Comparison of ENCODE assay signal across 17 cellular contexts in the genomic region with DNA sequence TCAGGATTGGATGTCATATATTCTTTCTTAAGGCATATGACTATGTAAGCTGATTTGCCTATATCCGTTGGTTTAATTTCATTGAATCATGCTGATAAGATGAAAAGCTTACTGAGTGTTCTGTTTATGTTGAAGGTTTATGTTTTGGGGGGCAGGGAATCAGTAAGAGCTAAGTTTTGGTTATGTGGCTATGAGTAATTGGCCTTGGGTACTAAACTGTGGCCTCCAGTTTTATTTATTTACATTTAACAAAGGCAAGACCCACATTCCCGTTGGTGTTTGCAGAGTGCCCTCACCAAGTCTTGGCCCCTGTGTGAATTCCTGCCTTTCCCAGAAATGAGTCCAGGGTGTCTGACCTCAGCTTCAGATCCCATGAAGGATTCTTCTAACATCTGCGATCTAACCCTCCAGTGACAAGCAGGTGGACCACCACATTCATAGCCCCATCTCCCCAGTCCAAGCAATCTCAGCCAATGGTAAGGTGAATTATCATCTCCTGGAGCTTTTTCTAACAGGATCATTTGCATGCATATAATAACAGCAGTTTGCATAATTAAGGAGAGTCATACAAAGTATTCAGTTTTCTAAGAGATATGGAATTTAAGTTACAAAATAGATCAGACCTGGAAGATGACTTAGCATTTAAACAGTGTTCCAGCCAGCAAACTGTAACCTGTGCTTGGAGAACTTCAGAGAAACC. TPM values are rescaled to one million over a fixed set of nuclear protein-coding genes. Genes with fewer than 3 reads are reported as not detected.
DNase-seq lines count a peak whose midpoint lies in the region; ATAC-seq, FAIRE-seq and TF ChIP-seq lines count a peak whose summit lies in the region.
"Had no signal": no experiment of that assay in that cellular context is flagged by ENCODE, and none has a peak within 500 bp of the region (broad histone marks: within the 10 kb centered on the region; RNA-seq: fewer than 3 reads in every experiment).

No MANE protein-coding gene starts in this region.

- TF ChIP-seq POLR2A in HepG2 (IDR thresholded peaks at IDR 0.05; ENCODE audit: insufficient read depth in 1 of 2, low read depth in 2 of 2, low read length in 2 of 2) = no peak
- no peak for TF ChIP-seq POLR2A in right lobe of liver (IDR thresholded peaks at IDR 0.05)
- TF ChIP-seq POLR2A in transverse colon (IDR thresholded peaks at IDR 0.05) = no peak

- H2AFZ ChIP-seq in HepG2 (ENCODE audit: low read length) = no peak overlapping the region

- in situ Hi-C loops in HepG2 (cut with HindIII; ENCODE audit: extremely low pct_ligation_motif_present, low pct_unique_long_range_greater_than_20kb) (no loop called here), transverse colon (cut with MboI; ENCODE audit: low pct_ligation_motif_present in 1 of 4, low pct_unique_long_range_greater_than_20kb in 1 of 4, low sequenced_read_pairs in 3 of 4) (no loop called here)

- H3K27me3 ChIP-seq in HepG2 (ENCODE audit: control insufficient read depth in 1 of 2, insufficient read depth in 2 of 2, low read length in 2 of 2) (no peaks in the 10 kb centered on the region), right lobe of liver (no peaks in the 10 kb centered on the region), RWPE2 (ENCODE audit: insufficient read depth, poor library complexity, severe bottlenecking) (no peaks in the 10 kb centered on the region), transverse colon (no peaks in the 10 kb centered on the region)
- H3K27me3 ChIP-seq: colonic mucosa had no signal

- H3K4me3 ChIP-seq in HepG2 (replicated peaks in 1 of 3; ENCODE audit: insufficient read depth in 1 of 3, low read depth in 2 of 3, low read length in 3 of 3) (no peak overlapping the region), right lobe of liver (no peak overlapping the region), RWPE2 (ENCODE audit: severe bottlenecking) (no peak overlapping the region), fibroblast of the aortic adventitia (ENCODE audit: low read depth, low read length) (no peak overlapping the region), transverse colon (no peak overlapping the region)
- H3K4me3 ChIP-seq: colonic mucosa had no signal

- FAIRE-seq in HepG2 (lab: Jason Lieb, UNC) = peak; percentile 26

- DNase-seq in HepG2 (ENCODE audit: low spot score) (peak; percentile 42), right lobe of liver (no peak), RWPE2 (ENCODE audit: low spot score) (no peak), fibroblast of the aortic adventitia (ENCODE audit: low read depth) (peak; percentile 73), ureter (ENCODE audit: low spot score) (no peak), transverse colon (no peak)
- DNase-seq: ACHN; activated naive CD8-positive, alpha-beta T cell treated with anti-CD3 and anti-CD28 coated beads for 36 hours; colonic mucosa; DMS 273 treated with DMSO at 0.1 percent for 48 hours; NCI-H1436 treated with DMSO at 0.1 percent for 48 hours; NCI-H510A treated with DMSO at 0.1 percent for 48 hours; RPMI8226; T-helper 17 cell had no signal

- H3K27ac ChIP-seq in HepG2 (ENCODE audit: extremely low read length, insufficient read depth, low read length) = no peak overlapping the region
- no peak overlapping the region for H3K27ac ChIP-seq in right lobe of liver
- H3K27ac ChIP-seq in RWPE2 (ENCODE audit: poor library complexity, severe bottlenecking) = no peak overlapping the region
- H3K27ac ChIP-seq in transverse colon = no peak overlapping the region
- H3K27ac ChIP-seq: colonic mucosa had no signal

- TF ChIP-seq RAD21 in HepG2 (CRISPR knock-in tag; IDR thresholded peaks at IDR 0.05) = no peak

- TF ChIP-seq CTCF in HepG2 (CRISPR knock-in tag; IDR thresholded peaks at IDR 0.05) (no peak), right lobe of liver (IDR thresholded peaks at IDR 0.05) (no peak), RWPE2 (IDR thresholded peaks at IDR 0.05; ENCODE audit: poor library complexity, severe bottlenecking) (no peak), fibroblast of the aortic adventitia (IDR thresholded peaks at IDR 0.05; ENCODE audit: insufficient read depth, low read length) (no peak), transverse colon (IDR thresholded peaks at IDR 0.05) (no peak)

- no TSS peak for BruUV-seq in HepG2 (replicated peaks; lab: Mats Ljungman, UMichigan)

- H3K79me2 ChIP-seq in HepG2 (ENCODE audit: insufficient read depth, low read length) = no peaks in the 10 kb centered on the region

- CTCF ChIA-PET in HepG2 (lab: Yijun Ruan, JAX; ENCODE audit: low intra/inter-chr PET ratio, low total read pairs) = no interaction called here

- H4K20me1 ChIP-seq in HepG2 (ENCODE audit: insufficient read depth, low read length) = no peaks in the 10 kb centered on the region

- no peak overlapping the region for H3K4me2 ChIP-seq in HepG2 (ENCODE audit: low read depth, low read length)

- POLR2A ChIA-PET in HepG2 (lab: Yijun Ruan, JAX) = no interaction called here

- no peak overlapping the region for H3K9ac ChIP-seq in HepG2 (ENCODE audit: insufficient read depth, low read depth, low read length)

- H3K9me3 ChIP-seq in HepG2 (ENCODE audit: low read length) (no peaks in the 10 kb centered on the region), right lobe of liver (no peaks in the 10 kb centered on the region), RWPE2 (ENCODE audit: severe bottlenecking) (no peaks in the 10 kb centered on the region), transverse colon (no peaks in the 10 kb centered on the region)
- H3K9me3 ChIP-seq: colonic mucosa had no signal

- H3K36me3 ChIP-seq in HepG2 (replicated peaks in 1 of 2; ENCODE audit: control insufficient read depth in 1 of 2, insufficient read depth in 2 of 2, low read length in 2 of 2) (no peaks in the 10 kb centered on the region), right lobe of liver (no peaks in the 10 kb centered on the region), RWPE2 (ENCODE audit: low read depth) (no peaks in the 10 kb centered on the region), transverse colon (no peaks in the 10 kb centered on the region)
- H3K36me3 ChIP-seq: colonic mucosa had no signal

- peaks cover 43% of the 10 kb centered on the region for H3K4me1 ChIP-seq in HepG2 (ENCODE audit: insufficient read depth, low read length)
- H3K4me1 ChIP-seq in right lobe of liver = no peaks in the 10 kb centered on the region
- H3K4me1 ChIP-seq in RWPE2 (ENCODE audit: insufficient read depth, poor library complexity, severe bottlenecking) = peaks cover 16% of the 10 kb centered on the region
- H3K4me1 ChIP-seq in transverse colon = peaks cover 3 to 15% (median 4%) of the 10 kb centered on the region in 4 donors

- TF ChIP-seq EP300 in HepG2 (IDR thresholded peaks at IDR 0.05; ENCODE audit: low read depth in 2 of 2, low read length in 2 of 2) (no peak), HepG2 (CRISPR knock-in tag; IDR thresholded peaks at IDR 0.05; ENCODE audit: borderline replicate concordance) (no peak), transverse colon (IDR thresholded peaks at IDR 0.05; ENCODE audit: low read depth) (no peak)

- 22% methylated on average over 3 of the region's 3 CpGs for WGBS in HepG2 (ENCODE audit: low lambda C conversion rate)
- 78% methylated on average over 3 of the region's 3 CpGs for WGBS in right lobe of liver (ENCODE audit: insufficient coverage, low coverage, low lambda C conversion rate, missing lambda C conversion rate)
- 58 to 60% methylated on average over 2 to 3 of the region's 3 CpGs for WGBS in transverse colon (ENCODE audit: low coverage in 1 of 2), 2 donors

- intact Hi-C loops in HepG2 (cut with micrococcal nuclease; ENCODE audit: unreplicated experiment) = loop anchor here (5.0 kb wide), 1 partner anchor 82 kb away; no protein-coding TSS in a partner anchor
- intact Hi-C loops in right lobe of liver (cut with DNase I) = no loop called here
- intact Hi-C loops in transverse colon (cut with DNase I; ENCODE audit: low total_unique reads) = no loop called here

- ATAC-seq in HepG2 = peak; percentile 18; the same call in 1 of the 3 replicates
- no peak for ATAC-seq in right lobe of liver
- peak; percentile 34 for ATAC-seq in RWPE2 (ENCODE audit: low read depth)
- ATAC-seq in HG03521 (IDR thresholded peaks at IDR 0.05; ENCODE audit: unreplicated experiment) = no peak
- no peak for ATAC-seq in GM18867 (IDR thresholded peaks at IDR 0.05; ENCODE audit: unreplicated experiment)
- ATAC-seq: T-helper 17 cell had no signal

RNA-seq across cellular contexts. Expression of a gene that starts 27.4 kb away (rescaled TPM):
- total RNA-seq in HepG2 (2016; rRNA removed; fragmentation: Illumina TruSeq; extraction: Trizol) (0.59 and 0.86 TPM in 2 replicates), right lobe of liver (under 1 TPM; 0.18 to 0.81 (median 0.43) TPM), fibroblast of the aortic adventitia (ENCODE audit: low replicate concordance) (0.49 and 13.3 TPM in 2 replicates), ureter (5.1 TPM), transverse colon (1 to 10 TPM in 2 of 4 donors, under 1 TPM in 1, not detected in 1; 0.48 to 3.7 (median 2.6) TPM)
- total RNA-seq in HepG2 (2016; cell fraction: cytosol; rRNA removed; fragmentation: Illumina TruSeq; extraction: Trizol; ENCODE audit: low read depth) = 0.10 TPM in 1 of 2 replicates, not detected in the other
- 0.82 and 0.89 TPM in 2 replicates for total RNA-seq in HepG2 (2016; cell fraction: insoluble cytoplasmic fraction; rRNA removed; fragmentation: Illumina TruSeq; extraction: Trizol)
- 0.31 and 0.37 TPM in 2 replicates for total RNA-seq in HepG2 (2016; cell fraction: membrane; rRNA removed; fragmentation: Illumina TruSeq; extraction: Trizol)
- total RNA-seq in HepG2 (2016; cell fraction: nucleus; rRNA removed; fragmentation: Illumina TruSeq; extraction: Trizol) = 1.6 and 2.0 TPM in 2 replicates
- 1.0 and 1.5 TPM in 2 replicates for polyA plus RNA-seq in HepG2 (2011; rRNA removed)
- 0.38 and 0.44 TPM in 2 replicates for polyA plus RNA-seq in HepG2 (2011; cell fraction: cytosol; rRNA removed)
- polyA plus RNA-seq in HepG2 (2011; cell fraction: nucleus; rRNA removed) = 2.3 and 2.8 TPM in 2 replicates
- polyA plus RNA-seq in HepG2 (2012) = 1.0 and 1.7 TPM in 2 replicates
- polyA plus RNA-seq in HepG2 (2016; cell fraction: cytosol; fragmentation: Illumina TruSeq; extraction: Trizol; ENCODE audit: low read depth) = 0.06 TPM in 1 of 2 replicates, not detected in the other
- polyA plus RNA-seq in HepG2 (2016; cell fraction: insoluble cytoplasmic fraction; fragmentation: Illumina TruSeq; extraction: Trizol; ENCODE audit: low read depth) = 0.37 TPM in 2 replicates
- polyA plus RNA-seq in HepG2 (2016; cell fraction: membrane; fragmentation: Illumina TruSeq; extraction: Trizol; ENCODE audit: low read depth) = 0.20 and 0.24 TPM in 2 replicates
- 2.0 and 2.3 TPM in 2 replicates for polyA plus RNA-seq in HepG2 (2016; cell fraction: nucleus; fragmentation: Illumina TruSeq; extraction: Trizol; ENCODE audit: insufficient read depth, low read depth)
- 1.5 TPM in 1 of 2 replicates, not detected in the other for polyA minus RNA-seq in HepG2 (2011; rRNA and poly(A)+ RNA removed; ENCODE audit: low replicate concordance)
- polyA minus RNA-seq in HepG2 (2011; cell fraction: cytosol; rRNA and poly(A)+ RNA removed) = 0.26 and 0.49 TPM in 2 replicates
- polyA minus RNA-seq in HepG2 (2011; cell fraction: nucleus; rRNA and poly(A)+ RNA removed) = 4.9 and 5.5 TPM in 2 replicates
- total RNA-seq: activated naive CD8-positive, alpha-beta T cell treated with anti-CD3 and anti-CD28 coated beads for 36 hours; lung microvascular endothelial cell had no signal

RNA-seq across cellular contexts. Expression of a gene that starts 30.5 kb away (rescaled TPM):
- total RNA-seq in HepG2 (2016; rRNA removed; fragmentation: Illumina TruSeq; extraction: Trizol) (9.1 and 10.9 TPM in 2 replicates), right lobe of liver (not detected), fibroblast of the aortic adventitia (ENCODE audit: low replicate concordance) (0.98 and 3.1 TPM in 2 replicates), ureter (0.34 TPM), transverse colon (not detected)
- total RNA-seq in HepG2 (2016; cell fraction: cytosol; rRNA removed; fragmentation: Illumina TruSeq; extraction: Trizol; ENCODE audit: low read depth) = 1.5 and 2.4 TPM in 2 replicates
- total RNA-seq in HepG2 (2016; cell fraction: insoluble cytoplasmic fraction; rRNA removed; fragmentation: Illumina TruSeq; extraction: Trizol) = 9.6 and 9.7 TPM in 2 replicates
- total RNA-seq in HepG2 (2016; cell fraction: membrane; rRNA removed; fragmentation: Illumina TruSeq; extraction: Trizol) = 6.7 and 9.2 TPM in 2 replicates
- total RNA-seq in HepG2 (2016; cell fraction: nucleus; rRNA removed; fragmentation: Illumina TruSeq; extraction: Trizol) = 13.6 and 15.6 TPM in 2 replicates
- polyA plus RNA-seq in HepG2 (2011; rRNA removed) = 23.0 and 23.9 TPM in 2 replicates
- polyA plus RNA-seq in HepG2 (2011; cell fraction: cytosol; rRNA removed) = 28.9 and 50.2 TPM in 2 replicates
- 15.5 and 19.9 TPM in 2 replicates for polyA plus RNA-seq in HepG2 (2011; cell fraction: nucleus; rRNA removed)
- polyA plus RNA-seq in HepG2 (2012) = 25.6 and 28.5 TPM in 2 replicates
- polyA plus RNA-seq in HepG2 (2016; cell fraction: cytosol; fragmentation: Illumina TruSeq; extraction: Trizol; ENCODE audit: low read depth) = 2.6 and 3.1 TPM in 2 replicates
- polyA plus RNA-seq in HepG2 (2016; cell fraction: insoluble cytoplasmic fraction; fragmentation: Illumina TruSeq; extraction: Trizol; ENCODE audit: low read depth) = 4.9 and 8.2 TPM in 2 replicates
- polyA plus RNA-seq in HepG2 (2016; cell fraction: membrane; fragmentation: Illumina TruSeq; extraction: Trizol; ENCODE audit: low read depth) = 2.7 and 2.9 TPM in 2 replicates
- 8.2 and 8.3 TPM in 2 replicates for polyA plus RNA-seq in HepG2 (2016; cell fraction: nucleus; fragmentation: Illumina TruSeq; extraction: Trizol; ENCODE audit: insufficient read depth, low read depth)
- polyA minus RNA-seq in HepG2 (2011; rRNA and poly(A)+ RNA removed; ENCODE audit: low replicate concordance) = 67.8 TPM in 1 of 2 replicates, not detected in the other
- 24.8 and 37.2 TPM in 2 replicates for polyA minus RNA-seq in HepG2 (2011; cell fraction: cytosol; rRNA and poly(A)+ RNA removed)
- polyA minus RNA-seq in HepG2 (2011; cell fraction: nucleus; rRNA and poly(A)+ RNA removed) = 31.2 and 42.5 TPM in 2 replicates
- total RNA-seq: activated naive CD8-positive, alpha-beta T cell treated with anti-CD3 and anti-CD28 coated beads for 36 hours; colonic mucosa; lung microvascular endothelial cell had no signal

Comparison
In these comparisons a context has a peak if more than half of its experiments do, and no peak if none do; other contexts are left out.
1. ATAC-seq: peak in HepG2 (single experiment) and RWPE2 (single experiment); none in right lobe of liver (0 of 4), HG03521 (single experiment) and GM18867 (single experiment).
2. DNase-seq: peak in HepG2 (single experiment) and fibroblast of the aortic adventitia (single experiment); none in right lobe of liver (0 of 3), RWPE2 (single experiment), ureter (single experiment) and transverse colon (single experiment).